ENCODE assay signal across 1 cellular context in the genomic region with DNA sequence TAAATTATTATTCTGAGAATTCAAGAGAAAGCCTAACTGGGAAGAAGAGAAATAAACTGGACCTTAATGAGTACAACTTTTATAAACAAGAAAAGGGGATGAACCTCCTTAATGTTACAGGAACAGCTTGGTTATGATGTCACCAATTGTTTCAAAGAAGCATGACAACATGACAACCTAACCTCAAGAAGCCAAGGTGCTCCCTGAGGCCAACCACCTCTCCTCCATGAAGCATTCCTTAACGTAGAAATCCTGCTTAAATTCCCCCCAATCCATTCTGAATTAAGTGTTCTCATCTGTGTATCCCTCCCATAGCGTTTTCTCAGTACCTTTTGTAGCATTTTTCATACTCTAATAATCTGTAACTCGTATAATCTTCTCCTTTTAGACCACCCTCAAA.
TF ChIP-seq lines count a peak whose summit lies in the region.

No MANE protein-coding gene starts in this region.

TF ChIP-seq in SK-N-SH, 30 proteins besides CTCF, POLR2A, EP300 and RAD21 (continued from another document):
- TF ChIP-seq, protein P1, sequence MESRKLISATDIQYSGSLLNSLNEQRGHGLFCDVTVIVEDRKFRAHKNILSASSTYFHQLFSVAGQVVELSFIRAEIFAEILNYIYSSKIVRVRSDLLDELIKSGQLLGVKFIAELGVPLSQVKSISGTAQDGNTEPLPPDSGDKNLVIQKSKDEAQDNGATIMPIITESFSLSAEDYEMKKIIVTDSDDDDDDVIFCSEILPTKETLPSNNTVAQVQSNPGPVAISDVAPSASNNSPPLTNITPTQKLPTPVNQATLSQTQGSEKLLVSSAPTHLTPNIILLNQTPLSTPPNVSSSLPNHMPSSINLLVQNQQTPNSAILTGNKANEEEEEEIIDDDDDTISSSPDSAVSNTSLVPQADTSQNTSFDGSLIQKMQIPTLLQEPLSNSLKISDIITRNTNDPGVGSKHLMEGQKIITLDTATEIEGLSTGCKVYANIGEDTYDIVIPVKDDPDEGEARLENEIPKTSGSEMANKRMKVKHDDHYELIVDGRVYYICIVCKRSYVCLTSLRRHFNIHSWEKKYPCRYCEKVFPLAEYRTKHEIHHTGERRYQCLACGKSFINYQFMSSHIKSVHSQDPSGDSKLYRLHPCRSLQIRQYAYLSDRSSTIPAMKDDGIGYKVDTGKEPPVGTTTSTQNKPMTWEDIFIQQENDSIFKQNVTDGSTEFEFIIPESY (IDR thresholded peaks at IDR 0.05; ENCODE audit: borderline replicate concordance, low read depth), result no peak
- no peak for TF ChIP-seq JUND (IDR thresholded peaks at IDR 0.05)
- no peak for TF ChIP-seq FOSL2 (IDR thresholded peaks at IDR 0.05; ENCODE audit: borderline replicate concordance, low read depth)
- TF ChIP-seq FOXM1 (IDR thresholded peaks at IDR 0.05; ENCODE audit: low read depth), result no peak
- no peak for TF ChIP-seq ELF1 (IDR thresholded peaks at IDR 0.05)
- no peak for TF ChIP-seq TEAD4 (IDR thresholded peaks at IDR 0.05; ENCODE audit: borderline replicate concordance, insufficient read depth)
- no peak for TF ChIP-seq CHD2 (IDR thresholded peaks at IDR 0.05; ENCODE audit: low read length, partially characterized antibody)
- no peak for TF ChIP-seq FOXJ3 (CRISPR knock-in tag; IDR thresholded peaks at IDR 0.05)
- no peak for TF ChIP-seq RFX5 (IDR thresholded peaks at IDR 0.05; ENCODE audit: low read length)
